In genomic region chr15:77018796-77019475, GRCh38 we compare ENCODE assay signal across 2 cellular contexts.
TF ChIP-seq lines count a peak whose summit lies in the region.

No MANE protein-coding gene starts in this region.

TF ChIP-seq in HEK293, 187 proteins besides CTCF, POLR2A, EP300 and RAD21:
- TF ChIP-seq PRDM10 (tag by site-specific recombination; IDR thresholded peaks at IDR 0.05) (no peak), GLIS1 (tag by site-specific recombination; IDR thresholded peaks at IDR 0.05) (peak; percentile 42), ZBTB49 (tag by site-specific recombination; IDR thresholded peaks at IDR 0.05; ENCODE audit: low read depth) (no peak)

TF ChIP-seq in WTC11, 78 proteins besides CTCF, POLR2A, EP300 and RAD21 (continued from another document):
- TF ChIP-seq ZNF532 (CRISPR knock-in tag; IDR thresholded peaks at IDR 0.05; ENCODE audit: borderline replicate concordance) (no peak), ZNF671 (CRISPR knock-in tag; IDR thresholded peaks at IDR 0.05) (no peak), CDX4 (CRISPR knock-in tag; IDR thresholded peaks at IDR 0.05; ENCODE audit: borderline replicate concordance) (no peak), JUN (CRISPR knock-in tag; IDR thresholded peaks at IDR 0.05) (no peak), ZBTB43 (CRISPR knock-in tag; IDR thresholded peaks at IDR 0.05) (no peak), TEAD1 (CRISPR knock-in tag; IDR thresholded peaks at IDR 0.05) (no peak), IRF1 (CRISPR knock-in tag; IDR thresholded peaks at IDR 0.05) (no peak), KAT7 (CRISPR knock-in tag; IDR thresholded peaks at IDR 0.05; ENCODE audit: borderline replicate concordance) (no peak), ZNF138 (CRISPR knock-in tag; conservative IDR thresholded peaks at IDR 0.05) (no peak), E2F4 (CRISPR knock-in tag; IDR thresholded peaks at IDR 0.05; ENCODE audit: borderline replicate concordance, low read depth) (no peak)
